8 cellular contexts compared by ENCODE assay signal in genomic region chr15:98983333-98983732, GRCh38. TPM values are rescaled to one million over a fixed set of nuclear protein-coding genes. Genes with fewer than 3 reads are reported as not detected.
DNase-seq lines count a peak whose midpoint lies in the region; ATAC-seq and TF ChIP-seq lines count a peak whose summit lies in the region.

No MANE protein-coding gene starts in this region.

- peak; percentile 79 for ATAC-seq in lung (ENCODE audit: insufficient read depth, low FRiP score)
- no peak for ATAC-seq in activated T-cell treated with anti-CD3 and anti-CD28 coated beads, Interleukin-2, amount 50 U/mL, for 72 hours (replicated peaks in 1 of 2)

- no peaks in the 10 kb centered on the region for H3K4me1 ChIP-seq in lung (ENCODE audit: control insufficient read depth in 2 of 2, insufficient read depth in 2 of 2, low read length in 2 of 2)

- TF ChIP-seq CTCF in AG09319 (IDR thresholded peaks at IDR 0.05; ENCODE audit: low read depth, low read length) (no peak), NB4 (IDR thresholded peaks at IDR 0.05; ENCODE audit: low read depth, low read length) (no peak), brain microvascular endothelial cell (IDR thresholded peaks at IDR 0.05; ENCODE audit: low read depth, low read length, missing control alignments) (no peak), lung (IDR thresholded peaks at IDR 0.05; ENCODE audit: control extremely low read depth, extremely low read depth) (no peak)

- H3K4me3 ChIP-seq in NB4 (ENCODE audit: low read depth, low read length), result no peak overlapping the region
- no peak overlapping the region for H3K4me3 ChIP-seq in brain microvascular endothelial cell (ENCODE audit: low read depth, low read length)
- H3K4me3 ChIP-seq in lung, result no peak overlapping the region

- H3K27ac Mint-ChIP-seq in activated T-cell treated with anti-CD3 and anti-CD28 coated beads, Interleukin-2, amount 50 U/mL, for 72 hours, result no peak overlapping the region

- no peak for TF ChIP-seq POLR2A in NB4 (IDR thresholded peaks at IDR 0.05; ENCODE audit: extremely low read depth, insufficient read length)

- no peaks in the 10 kb centered on the region for H3K27me3 ChIP-seq in brain microvascular endothelial cell (replicated peaks)
- no peaks in the 10 kb centered on the region for H3K27me3 ChIP-seq in lung (ENCODE audit: control insufficient read depth, insufficient read depth)

- in situ Hi-C loops in brain microvascular endothelial cell (cut with HindIII; ENCODE audit: low pct_ligation_motif_present, low sequenced_read_pairs), result no loop called here

- WGBS in lung, 2 donors, result 33 to 37% methylated on average over 2 of the region's 2 CpGs

- no peak overlapping the region for H3K27ac ChIP-seq in brain microvascular endothelial cell
- no peak overlapping the region for H3K27ac ChIP-seq in lung (ENCODE audit: low read depth in 1 of 2, low read length in 1 of 2)
- H3K27ac ChIP-seq in substantia nigra (ENCODE audit: low read depth, low read length, poor library complexity, severe bottlenecking), result no peak overlapping the region

- H3K27me3 Mint-ChIP-seq in activated T-cell treated with anti-CD3 and anti-CD28 coated beads, Interleukin-2, amount 50 U/mL, for 72 hours (ENCODE audit: low read depth), result peaks cover 24% of the 10 kb centered on the region

- peaks cover 6 to 9% of the 10 kb centered on the region in 2 donors for H3K36me3 Mint-ChIP-seq in activated T-cell treated with anti-CD3 and anti-CD28 coated beads, Interleukin-2, amount 50 U/mL, for 72 hours (ENCODE audit: insufficient read depth in 2 of 2)

- H3K36me3 ChIP-seq in brain microvascular endothelial cell (replicated peaks) (no peaks in the 10 kb centered on the region), lung (ENCODE audit: control insufficient read depth in 2 of 2, insufficient read depth in 2 of 2, low read length in 2 of 2) (no peaks in the 10 kb centered on the region)

- peaks cover 12 to 13% of the 10 kb centered on the region in 2 donors for H3K9me3 Mint-ChIP-seq in activated T-cell treated with anti-CD3 and anti-CD28 coated beads, Interleukin-2, amount 50 U/mL, for 72 hours

- no peak overlapping the region for H3K4me3 Mint-ChIP-seq in activated T-cell treated with anti-CD3 and anti-CD28 coated beads, Interleukin-2, amount 50 U/mL, for 72 hours

- DNase-seq in AG09319 (ENCODE audit: extremely low read depth, low read depth) (peak; percentile 45), NB4 (ENCODE audit: low read depth) (peak; percentile 93), brain microvascular endothelial cell (peak; percentile 68), lung (ENCODE audit: low spot score) (peak; percentile 81), NCI-H1930 (lab: John Stamatoyannopoulos, UW) (no peak), substantia nigra (lab: John Stamatoyannopoulos, UW) (no peak)
- DNase-seq in activated T-cell treated with anti-CD3 and anti-CD28 coated beads, Interleukin-2, amount 50 U/mL, for 72 hours, result no peak
- no peak for DNase-seq in stimulated activated CD4-positive, alpha-beta T cell treated with anti-CD3 and anti-CD28 coated beads, Interleukin-4, amount 100 ng/mL, for 24 hours

- no peaks in the 10 kb centered on the region for H3K4me1 Mint-ChIP-seq in activated T-cell treated with anti-CD3 and anti-CD28 coated beads, Interleukin-2, amount 50 U/mL, for 72 hours (ENCODE audit: low read depth)

- peaks cover 0 to 4% of the 10 kb centered on the region in 2 donors for H3K9me3 ChIP-seq in lung (ENCODE audit: control insufficient read depth in 2 of 2, insufficient read depth in 1 of 2, low read length in 1 of 2)

RNA-seq across cellular contexts. Expression of gene PGPEP1L, which starts 24.3 kb away (rescaled TPM):
- under 1 TPM in 1 of 2 donors, not detected in 1; 0.21 TPM for total RNA-seq in lung
- polyA plus RNA-seq in lung, result not detected
- total RNA-seq in activated T-cell treated with anti-CD3 and anti-CD28 coated beads, Interleukin-2, amount 50 U/mL, for 72 hours, result not detected

Comparison
In these comparisons a context has a peak if more than half of its experiments do, and no peak if none do; other contexts are left out.
1. DNase-seq: peak in AG09319 (single experiment), NB4 (single experiment), brain microvascular endothelial cell (single experiment) and lung (single experiment); none in NCI-H1930 (0 of 2), activated T-cell treated with anti-CD3 and anti-CD28 coated beads, Interleukin-2, amount 50 U/mL, for 72 hours (0 of 2), stimulated activated CD4-positive, alpha-beta T cell treated with anti-CD3 and anti-CD28 coated beads, Interleukin-4, amount 100 ng/mL, for 24 hours (single experiment) and substantia nigra (0 of 49).